ENCODE assay signal across 1 cellular context in the genomic region with DNA sequence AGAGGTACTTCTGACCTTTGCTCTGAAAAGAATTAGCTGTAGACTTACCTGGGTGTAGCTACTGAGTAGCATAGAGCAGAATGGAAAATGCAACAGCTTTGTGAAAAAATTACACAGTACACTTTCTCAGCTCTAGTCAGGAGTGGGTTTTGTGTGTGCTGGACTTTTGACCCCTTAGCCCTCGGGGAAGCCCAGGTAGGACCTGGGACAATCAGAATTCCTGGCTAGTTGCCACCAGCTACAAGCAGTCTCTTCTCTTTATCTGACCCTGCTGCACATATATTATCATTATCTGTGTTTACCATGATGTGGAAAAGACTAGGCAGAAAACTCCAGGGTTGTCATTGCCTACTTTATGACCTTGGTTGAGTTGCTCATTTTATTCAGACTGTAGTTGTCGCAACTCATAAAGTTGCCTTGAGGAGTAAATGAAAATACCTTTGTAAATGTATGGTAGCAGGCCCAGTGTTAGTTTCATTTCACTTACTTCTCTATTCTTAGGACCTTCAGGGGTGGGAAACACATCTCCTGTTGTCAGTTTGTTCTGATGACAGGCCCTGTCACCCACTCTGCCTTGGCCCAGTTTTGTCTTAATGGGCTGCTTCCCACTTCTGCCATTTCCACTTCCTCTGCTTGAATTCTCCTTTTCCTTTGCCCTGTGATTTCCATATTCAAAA.
TF ChIP-seq lines count a peak whose summit lies in the region.

No MANE protein-coding gene starts in this region.

TF ChIP-seq in K562, 482 proteins besides CTCF, POLR2A, EP300 and RAD21 (continued from another document):
- TF ChIP-seq, protein P1, sequence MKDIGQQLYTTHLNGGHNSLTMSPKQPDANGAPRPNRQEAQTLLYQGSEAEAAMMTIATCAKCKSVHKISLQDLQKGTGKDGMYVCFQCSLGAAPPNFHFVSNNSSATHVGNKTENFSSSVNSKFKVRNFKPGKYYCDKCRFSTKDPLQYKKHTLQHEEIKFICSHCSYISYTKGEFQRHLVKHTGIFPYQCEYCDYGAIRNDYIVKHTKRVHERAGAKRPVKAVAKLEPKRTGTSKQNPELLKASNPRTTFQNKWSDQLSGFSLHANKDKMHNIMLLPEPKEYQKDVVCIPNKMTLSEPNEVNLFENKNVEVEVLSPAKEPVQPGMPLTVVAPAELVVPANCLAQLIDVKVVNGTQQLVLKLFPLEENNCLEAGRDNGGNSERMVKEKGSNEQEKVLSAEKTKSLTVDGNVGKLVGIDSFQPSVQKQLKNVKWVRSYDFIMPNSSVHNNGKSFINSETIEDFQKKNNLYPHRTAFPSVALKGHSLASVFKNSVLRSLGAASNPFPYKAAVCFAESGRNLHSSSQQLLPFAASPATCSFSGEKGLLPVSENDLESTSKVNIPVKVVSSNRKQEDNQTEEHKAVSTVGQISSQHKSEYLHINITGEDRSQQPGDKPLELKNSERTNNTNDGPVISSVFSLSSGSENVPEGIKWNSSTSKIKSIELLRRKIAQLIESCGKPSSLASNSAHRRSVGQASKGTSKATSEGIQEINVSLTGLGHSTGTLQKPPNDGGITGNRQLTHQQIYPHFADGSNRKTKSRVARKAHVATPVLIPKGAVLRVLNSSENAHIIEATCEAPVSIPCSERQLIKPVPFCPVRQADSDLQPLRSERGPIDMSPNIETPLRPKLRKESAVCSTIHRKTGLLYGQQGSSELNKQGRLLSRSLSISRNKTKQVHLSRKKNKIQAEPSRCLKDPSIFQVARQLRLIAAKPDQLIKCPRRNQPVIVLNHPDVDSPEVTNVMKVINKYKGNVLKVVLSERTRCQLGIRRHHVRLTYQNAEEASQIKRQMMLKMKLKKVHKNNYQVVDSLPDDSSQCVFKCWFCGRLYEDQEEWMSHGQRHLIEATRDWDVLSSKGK (CRISPR knock-in tag; IDR thresholded peaks at IDR 0.05): no peak
- TF ChIP-seq SP1 (CRISPR knock-in tag; IDR thresholded peaks at IDR 0.05) (no peak), SMARCE1 (IDR thresholded peaks at IDR 0.05) (peak; percentile 75; the same call in 1 of the 2 replicates), DPF2 (IDR thresholded peaks at IDR 0.05) (peak; percentile 78), RBM14 (IDR thresholded peaks at IDR 0.05; ENCODE audit: borderline replicate concordance, insufficient read depth, low read depth, low read length) (no peak), JUND (IDR thresholded peaks at IDR 0.05; ENCODE audit: borderline replicate concordance, low read depth, low read length) (no peak), JUND (tag; IDR thresholded peaks at IDR 0.05; ENCODE audit: borderline replicate concordance, low read depth, low read length) (peak; percentile 36; the same call in 1 of the 3 replicates), FOXA3 (CRISPR knock-in tag; conservative IDR thresholded peaks at IDR 0.05 in 1 of 2, IDR thresholded peaks at IDR 0.05 in 1 of 2) (peak in 1 of 2 experiments; percentile 76; a peak in 1 of 4 replicates), FOXM1 (IDR thresholded peaks at IDR 0.05; ENCODE audit: low read depth) (peak; percentile 37; the same call in 1 of the 2 replicates), FOXM1 (CRISPR knock-in tag; IDR thresholded peaks at IDR 0.05; ENCODE audit: low read depth) (no peak), NFYB (IDR thresholded peaks at IDR 0.05; ENCODE audit: extremely low read depth, insufficient read length) (no peak), PRPF4 (IDR thresholded peaks at IDR 0.05; ENCODE audit: insufficient read depth, low read depth, low read length, poor library complexity, severe bottlenecking) (no peak), TEAD4 (IDR thresholded peaks at IDR 0.05; ENCODE audit: low read length) (peak; percentile 85), TEAD4 (CRISPR knock-in tag; IDR thresholded peaks at IDR 0.05; ENCODE audit: borderline replicate concordance) (no peak), ELF4 (CRISPR knock-in tag; IDR thresholded peaks at IDR 0.05) (0 out of 2 replicates have a peak, but pooled peaks have one; percentile 22), KDM1A (IDR thresholded peaks at IDR 0.05) (peak; percentile 72 to 80), ZNF175 (CRISPR knock-in tag; IDR thresholded peaks at IDR 0.05; ENCODE audit: low read depth) (no peak), SOX6 (IDR thresholded peaks at IDR 0.05) (peak; percentile 83), CTBP1 (IDR thresholded peaks at IDR 0.05; ENCODE audit: borderline replicate concordance) (peak; percentile 62; the same call in 1 of the 2 replicates)
- TF ChIP-seq, protein P2, sequence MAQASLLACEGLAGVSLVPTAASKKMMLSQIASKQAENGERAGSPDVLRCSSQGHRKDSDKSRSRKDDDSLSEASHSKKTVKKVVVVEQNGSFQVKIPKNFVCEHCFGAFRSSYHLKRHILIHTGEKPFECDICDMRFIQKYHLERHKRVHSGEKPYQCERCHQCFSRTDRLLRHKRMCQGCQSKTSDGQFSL (CRISPR knock-in tag; IDR thresholded peaks at IDR 0.05): no peak
- TF ChIP-seq, protein P2 (tag; IDR thresholded peaks at IDR 0.05): no peak
- TF ChIP-seq, protein P3, sequence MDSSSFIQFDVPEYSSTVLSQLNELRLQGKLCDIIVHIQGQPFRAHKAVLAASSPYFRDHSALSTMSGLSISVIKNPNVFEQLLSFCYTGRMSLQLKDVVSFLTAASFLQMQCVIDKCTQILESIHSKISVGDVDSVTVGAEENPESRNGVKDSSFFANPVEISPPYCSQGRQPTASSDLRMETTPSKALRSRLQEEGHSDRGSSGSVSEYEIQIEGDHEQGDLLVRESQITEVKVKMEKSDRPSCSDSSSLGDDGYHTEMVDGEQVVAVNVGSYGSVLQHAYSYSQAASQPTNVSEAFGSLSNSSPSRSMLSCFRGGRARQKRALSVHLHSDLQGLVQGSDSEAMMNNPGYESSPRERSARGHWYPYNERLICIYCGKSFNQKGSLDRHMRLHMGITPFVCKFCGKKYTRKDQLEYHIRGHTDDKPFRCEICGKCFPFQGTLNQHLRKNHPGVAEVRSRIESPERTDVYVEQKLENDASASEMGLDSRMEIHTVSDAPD (CRISPR knock-in tag; IDR thresholded peaks at IDR 0.05): no peak
- TF ChIP-seq, protein P4, sequence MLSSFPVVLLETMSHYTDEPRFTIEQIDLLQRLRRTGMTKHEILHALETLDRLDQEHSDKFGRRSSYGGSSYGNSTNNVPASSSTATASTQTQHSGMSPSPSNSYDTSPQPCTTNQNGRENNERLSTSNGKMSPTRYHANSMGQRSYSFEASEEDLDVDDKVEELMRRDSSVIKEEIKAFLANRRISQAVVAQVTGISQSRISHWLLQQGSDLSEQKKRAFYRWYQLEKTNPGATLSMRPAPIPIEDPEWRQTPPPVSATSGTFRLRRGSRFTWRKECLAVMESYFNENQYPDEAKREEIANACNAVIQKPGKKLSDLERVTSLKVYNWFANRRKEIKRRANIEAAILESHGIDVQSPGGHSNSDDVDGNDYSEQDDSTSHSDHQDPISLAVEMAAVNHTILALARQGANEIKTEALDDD (IDR thresholded peaks at IDR 0.05): peak; percentile 75; the same call in 1 of the 2 replicates
- TF ChIP-seq, protein P5, sequence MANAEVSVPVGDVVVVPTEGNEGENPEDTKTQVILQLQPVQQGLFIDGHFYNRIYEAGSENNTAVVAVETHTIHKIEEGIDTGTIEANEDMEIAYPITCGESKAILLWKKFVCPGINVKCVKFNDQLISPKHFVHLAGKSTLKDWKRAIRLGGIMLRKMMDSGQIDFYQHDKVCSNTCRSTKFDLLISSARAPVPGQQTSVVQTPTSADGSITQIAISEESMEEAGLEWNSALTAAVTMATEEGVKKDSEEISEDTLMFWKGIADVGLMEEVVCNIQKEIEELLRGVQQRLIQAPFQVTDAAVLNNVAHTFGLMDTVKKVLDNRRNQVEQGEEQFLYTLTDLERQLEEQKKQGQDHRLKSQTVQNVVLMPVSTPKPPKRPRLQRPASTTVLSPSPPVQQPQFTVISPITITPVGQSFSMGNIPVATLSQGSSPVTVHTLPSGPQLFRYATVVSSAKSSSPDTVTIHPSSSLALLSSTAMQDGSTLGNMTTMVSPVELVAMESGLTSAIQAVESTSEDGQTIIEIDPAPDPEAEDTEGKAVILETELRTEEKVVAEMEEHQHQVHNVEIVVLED (CRISPR knock-in tag; IDR thresholded peaks at IDR 0.05): no peak
